ENCODE assay signal across 8 cellular contexts in genomic region chr3:43996379-43997301, GRCh38.
DNase-seq lines count a peak whose midpoint lies in the region; ATAC-seq and TF ChIP-seq lines count a peak whose summit lies in the region.

No MANE protein-coding gene starts in this region.

- H3K27ac ChIP-seq in OCI-LY7 (ENCODE audit: low read depth, low read length, poor library complexity, severe bottlenecking) (no peak overlapping the region), dorsolateral prefrontal cortex (peak overlapping the region in 30 of 59 donors; percentile 7 to 82 (median 40)), mesodermal cell (ENCODE audit: low read depth, low read length, severe bottlenecking) (no peak overlapping the region), aorta (ENCODE audit: low read depth in 1 of 2, low read length in 2 of 2) (no peak overlapping the region)

- POLR2A ChIA-PET in OCI-LY7 (lab: Charles Lee), result interaction anchor here (0.8 to 1.3 kb wide), 2 partner anchors 12 to 99 kb away, joined by 3 to 4 read pairs; no protein-coding TSS in a partner anchor

- peak overlapping the region; percentile 68 for H2AFZ ChIP-seq in OCI-LY7 (ENCODE audit: low read length)

- no peaks in the 10 kb centered on the region for H4K20me1 ChIP-seq in OCI-LY7 (ENCODE audit: insufficient read depth, low read length)

- H3K79me2 ChIP-seq in OCI-LY7 (ENCODE audit: insufficient read depth, low read depth, low read length), result peaks cover 12% of the 10 kb centered on the region; the same call in 1 of the 2 replicates

- 0% methylated on average over 56 to 58 of the region's 71 CpGs for WGBS in mesodermal cell (ENCODE audit: insufficient coverage in 2 of 2), 2 experiments
- 1% methylated on average over 70 to 71 of the region's 71 CpGs for WGBS in aorta, 2 donors

- H3K4me2 ChIP-seq in OCI-LY7 (ENCODE audit: low read length), result peak overlapping the region; percentile 83

- peak overlapping the region; percentile 59 for H3K4me3 ChIP-seq in BE2C (ENCODE audit: low read depth, low read length)
- peak overlapping the region; percentile 93 for H3K4me3 ChIP-seq in OCI-LY7 (ENCODE audit: low read depth, low read length, poor library complexity, severe bottlenecking)
- peak overlapping the region; percentile 37 to 79 (median 62) for H3K4me3 ChIP-seq in dorsolateral prefrontal cortex
- peak overlapping the region; percentile 25 for H3K4me3 ChIP-seq in mesodermal cell (ENCODE audit: extremely low read depth, insufficient read depth, low read length, poor library complexity, severe bottlenecking)
- H3K4me3 ChIP-seq in aorta (ENCODE audit: low read length in 2 of 2), result no peak overlapping the region

- intact Hi-C loops in OCI-LY7 (cut with micrococcal nuclease; ENCODE audit: unreplicated experiment) (loop anchor here (1.0 to 5.0 kb wide), 4 partner anchors 117 to 341 kb away; partner anchors contain the start of genes ABHD5 and TCAIM), dorsolateral prefrontal cortex (cut with DNase I) (loop anchor here (5.0 to 10.0 kb wide), 3 partner anchors 104 to 201 kb away; no protein-coding TSS in a partner anchor), aorta (cut with DNase I) (loop anchor here in 1 of 2 donors (5.0 kb wide), 1 partner anchor 71 kb away; no protein-coding TSS in a partner anchor)

- H3K36me3 ChIP-seq in BE2C (no peaks in the 10 kb centered on the region), OCI-LY7 (ENCODE audit: insufficient read depth, low read length) (no peaks in the 10 kb centered on the region), mesodermal cell (ENCODE audit: control insufficient read depth, insufficient read depth, low read length) (no peaks in the 10 kb centered on the region), aorta (ENCODE audit: control insufficient read depth in 1 of 2, insufficient read depth in 2 of 2, low read length in 1 of 2) (no peaks in the 10 kb centered on the region)

- H3K27me3 ChIP-seq in BE2C, result peaks cover 8% of the 10 kb centered on the region
- peaks cover 0 to 84% (median 50%) of the 10 kb centered on the region in 45 donors for H3K27me3 ChIP-seq in dorsolateral prefrontal cortex
- H3K27me3 ChIP-seq in aorta (ENCODE audit: control insufficient read depth in 1 of 2, insufficient read depth in 2 of 2, low read length in 1 of 2), result no peaks in the 10 kb centered on the region

- ATAC-seq in GM18868 (IDR thresholded peaks at IDR 0.05; ENCODE audit: unreplicated experiment) (peak; percentile 21), aorta (ENCODE audit: low FRiP score) (peak; percentile 17), HG02571 (IDR thresholded peaks at IDR 0.05; ENCODE audit: unreplicated experiment) (no peak)

- H3K9me3 ChIP-seq in BE2C (no peaks in the 10 kb centered on the region), OCI-LY7 (ENCODE audit: low read length) (no peaks in the 10 kb centered on the region), mesodermal cell (ENCODE audit: control insufficient read depth, low read length) (no peaks in the 10 kb centered on the region), aorta (ENCODE audit: control insufficient read depth, low read length) (no peaks in the 10 kb centered on the region)

- DNase-seq in BE2C (peak; percentile 65), OCI-LY7 (ENCODE audit: low spot score) (peak; percentile 65), dorsolateral prefrontal cortex (peak in 2 of 10 donors; percentile 70 to 72), aorta (peak in 1 of 2 donors; percentile 79), NCI-H2107 (lab: John Stamatoyannopoulos, UW) (no peak)

- CTCF ChIA-PET in OCI-LY7 (lab: Charles Lee; ENCODE audit: unreplicated experiment), result interaction anchor here (0.9 kb wide), 1 partner anchor 188 kb away, joined by 4 read pairs; no protein-coding TSS in a partner anchor

- H3K4me1 ChIP-seq in BE2C (no peaks in the 10 kb centered on the region), OCI-LY7 (ENCODE audit: insufficient read depth, low read length, poor library complexity, severe bottlenecking) (peaks cover 52% of the 10 kb centered on the region), mesodermal cell (ENCODE audit: control insufficient read depth, insufficient read depth, low read length, poor library complexity, severe bottlenecking) (peaks cover 3% of the 10 kb centered on the region), aorta (ENCODE audit: control insufficient read depth in 1 of 2, insufficient read depth in 2 of 2, low read length in 2 of 2) (no peaks in the 10 kb centered on the region)

- BruUV-seq in OCI-LY7 (replicated peaks; lab: Mats Ljungman, UMichigan), result no TSS peak

- no peaks in the 10 kb centered on the region for H3K9me2 ChIP-seq in OCI-LY7 (ENCODE audit: insufficient read depth, low read length)

- TF ChIP-seq CTCF in BE2C (IDR thresholded peaks at IDR 0.05; ENCODE audit: low read depth, low read length) (peak; percentile 19; the same call in 1 of the 2 replicates), OCI-LY7 (conservative IDR thresholded peaks at IDR 0.05; ENCODE audit: low read length) (peak; percentile 67), dorsolateral prefrontal cortex (IDR thresholded peaks at IDR 0.05 in 54 of 56, conservative IDR thresholded peaks at IDR 0.05 in 2 of 56; ENCODE audit: low read depth in 1 of 56, partially characterized antibody in 56 of 56) (peak in 38 of 56 donors; percentile 13 to 67 (median 34))

Comparison
In these comparisons a context has a peak if more than half of its experiments do, and no peak if none do; other contexts are left out.
1. H3K4me3 ChIP-seq: peak in BE2C (single experiment), OCI-LY7 (single experiment), dorsolateral prefrontal cortex (59 of 59) and mesodermal cell (single experiment); none in aorta (0 of 2).
2. H3K27ac ChIP-seq: peak in dorsolateral prefrontal cortex (30 of 59); none in OCI-LY7 (single experiment), mesodermal cell (single experiment) and aorta (0 of 2).
3. Peak in every context shown above with its lines, with median percentiles within 50 percentile points of each other: CTCF ChIP-seq.